In the genomic region with DNA sequence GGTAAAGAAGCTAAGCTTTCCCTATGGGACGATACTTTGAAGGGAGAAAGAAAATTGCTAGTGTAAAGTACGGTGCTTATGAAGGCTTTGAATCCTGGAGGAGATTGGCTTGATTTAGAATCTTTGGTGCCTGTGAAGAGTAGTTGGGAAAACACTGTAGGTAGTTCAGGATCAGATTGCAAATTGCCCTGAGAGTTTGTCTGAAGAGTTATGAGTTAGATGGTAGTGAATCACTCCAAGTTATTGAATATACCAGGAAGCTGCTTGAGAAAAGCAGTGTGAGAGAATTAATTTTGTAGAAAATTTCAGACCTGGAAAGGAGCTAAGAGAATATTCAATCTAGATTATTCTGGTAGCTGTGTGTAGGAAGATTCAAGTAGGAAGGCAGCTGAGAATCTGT, we compare ENCODE assay signal across 2 cellular contexts.
TF ChIP-seq lines count a peak whose summit lies in the region.

No MANE protein-coding gene starts in this region.

TF ChIP-seq in IMR-90, 13 proteins besides CTCF, POLR2A, EP300 and RAD21:
- no peak for TF ChIP-seq MXI1 (IDR thresholded peaks at IDR 0.05; ENCODE audit: borderline replicate concordance, low read depth, low read length)
- TF ChIP-seq, protein P1, sequence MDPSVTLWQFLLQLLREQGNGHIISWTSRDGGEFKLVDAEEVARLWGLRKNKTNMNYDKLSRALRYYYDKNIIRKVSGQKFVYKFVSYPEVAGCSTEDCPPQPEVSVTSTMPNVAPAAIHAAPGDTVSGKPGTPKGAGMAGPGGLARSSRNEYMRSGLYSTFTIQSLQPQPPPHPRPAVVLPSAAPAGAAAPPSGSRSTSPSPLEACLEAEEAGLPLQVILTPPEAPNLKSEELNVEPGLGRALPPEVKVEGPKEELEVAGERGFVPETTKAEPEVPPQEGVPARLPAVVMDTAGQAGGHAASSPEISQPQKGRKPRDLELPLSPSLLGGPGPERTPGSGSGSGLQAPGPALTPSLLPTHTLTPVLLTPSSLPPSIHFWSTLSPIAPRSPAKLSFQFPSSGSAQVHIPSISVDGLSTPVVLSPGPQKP (IDR thresholded peaks at IDR 0.05; ENCODE audit: borderline replicate concordance, low read depth, low read length), result no peak
- TF ChIP-seq MAFK (IDR thresholded peaks at IDR 0.05; ENCODE audit: low read depth, low read length), result no peak
- TF ChIP-seq FOS (IDR thresholded peaks at IDR 0.05; ENCODE audit: low read depth, low read length), result no peak
- TF ChIP-seq RFX5 (IDR thresholded peaks at IDR 0.05; ENCODE audit: low read depth, low read length), result no peak
- no peak for TF ChIP-seq MAZ (IDR thresholded peaks at IDR 0.05; ENCODE audit: borderline replicate concordance, low read depth, low read length)
- no peak for TF ChIP-seq CEBPB (IDR thresholded peaks at IDR 0.05; ENCODE audit: low read depth, low read length)
- no peak for TF ChIP-seq RCOR1 (IDR thresholded peaks at IDR 0.05; ENCODE audit: insufficient replicate concordance, low read length)
- TF ChIP-seq CHD1 (IDR thresholded peaks at IDR 0.05; ENCODE audit: low read depth, low read length), result no peak
- no peak for TF ChIP-seq SMC3 (IDR thresholded peaks at IDR 0.05; ENCODE audit: low read depth, low read length)
- TF ChIP-seq BHLHE40 (IDR thresholded peaks at IDR 0.05; ENCODE audit: low read depth, low read length), result no peak
- TF ChIP-seq, protein P2, sequence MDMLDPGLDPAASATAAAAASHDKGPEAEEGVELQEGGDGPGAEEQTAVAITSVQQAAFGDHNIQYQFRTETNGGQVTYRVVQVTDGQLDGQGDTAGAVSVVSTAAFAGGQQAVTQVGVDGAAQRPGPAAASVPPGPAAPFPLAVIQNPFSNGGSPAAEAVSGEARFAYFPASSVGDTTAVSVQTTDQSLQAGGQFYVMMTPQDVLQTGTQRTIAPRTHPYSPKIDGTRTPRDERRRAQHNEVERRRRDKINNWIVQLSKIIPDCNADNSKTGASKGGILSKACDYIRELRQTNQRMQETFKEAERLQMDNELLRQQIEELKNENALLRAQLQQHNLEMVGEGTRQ (IDR thresholded peaks at IDR 0.05; ENCODE audit: low read depth, low read length), result no peak
- no peak for TF ChIP-seq NFE2L2 (IDR thresholded peaks at IDR 0.05; ENCODE audit: low read depth, low read length)
TF ChIP-seq in IMR-90: peak in this region for 0.

TF ChIP-seq in K562, 482 proteins besides CTCF, POLR2A, EP300 and RAD21:
- TF ChIP-seq CHD2 (IDR thresholded peaks at IDR 0.05; ENCODE audit: low read depth, low read length), result no peak
- no peak for TF ChIP-seq C11orf30 (IDR thresholded peaks at IDR 0.05; ENCODE audit: low read depth)
- no peak for TF ChIP-seq ZNF146 (CRISPR knock-in tag; IDR thresholded peaks at IDR 0.05; ENCODE audit: unreplicated experiment)
- TF ChIP-seq IRF2 (CRISPR knock-in tag; IDR thresholded peaks at IDR 0.05), result no peak
- no peak for TF ChIP-seq ASH1L (IDR thresholded peaks at IDR 0.05; ENCODE audit: borderline replicate concordance, low read depth, partially characterized antibody)
- no peak for TF ChIP-seq KAT7 (CRISPR knock-in tag; IDR thresholded peaks at IDR 0.05; ENCODE audit: borderline replicate concordance)
- TF ChIP-seq, protein P3, sequence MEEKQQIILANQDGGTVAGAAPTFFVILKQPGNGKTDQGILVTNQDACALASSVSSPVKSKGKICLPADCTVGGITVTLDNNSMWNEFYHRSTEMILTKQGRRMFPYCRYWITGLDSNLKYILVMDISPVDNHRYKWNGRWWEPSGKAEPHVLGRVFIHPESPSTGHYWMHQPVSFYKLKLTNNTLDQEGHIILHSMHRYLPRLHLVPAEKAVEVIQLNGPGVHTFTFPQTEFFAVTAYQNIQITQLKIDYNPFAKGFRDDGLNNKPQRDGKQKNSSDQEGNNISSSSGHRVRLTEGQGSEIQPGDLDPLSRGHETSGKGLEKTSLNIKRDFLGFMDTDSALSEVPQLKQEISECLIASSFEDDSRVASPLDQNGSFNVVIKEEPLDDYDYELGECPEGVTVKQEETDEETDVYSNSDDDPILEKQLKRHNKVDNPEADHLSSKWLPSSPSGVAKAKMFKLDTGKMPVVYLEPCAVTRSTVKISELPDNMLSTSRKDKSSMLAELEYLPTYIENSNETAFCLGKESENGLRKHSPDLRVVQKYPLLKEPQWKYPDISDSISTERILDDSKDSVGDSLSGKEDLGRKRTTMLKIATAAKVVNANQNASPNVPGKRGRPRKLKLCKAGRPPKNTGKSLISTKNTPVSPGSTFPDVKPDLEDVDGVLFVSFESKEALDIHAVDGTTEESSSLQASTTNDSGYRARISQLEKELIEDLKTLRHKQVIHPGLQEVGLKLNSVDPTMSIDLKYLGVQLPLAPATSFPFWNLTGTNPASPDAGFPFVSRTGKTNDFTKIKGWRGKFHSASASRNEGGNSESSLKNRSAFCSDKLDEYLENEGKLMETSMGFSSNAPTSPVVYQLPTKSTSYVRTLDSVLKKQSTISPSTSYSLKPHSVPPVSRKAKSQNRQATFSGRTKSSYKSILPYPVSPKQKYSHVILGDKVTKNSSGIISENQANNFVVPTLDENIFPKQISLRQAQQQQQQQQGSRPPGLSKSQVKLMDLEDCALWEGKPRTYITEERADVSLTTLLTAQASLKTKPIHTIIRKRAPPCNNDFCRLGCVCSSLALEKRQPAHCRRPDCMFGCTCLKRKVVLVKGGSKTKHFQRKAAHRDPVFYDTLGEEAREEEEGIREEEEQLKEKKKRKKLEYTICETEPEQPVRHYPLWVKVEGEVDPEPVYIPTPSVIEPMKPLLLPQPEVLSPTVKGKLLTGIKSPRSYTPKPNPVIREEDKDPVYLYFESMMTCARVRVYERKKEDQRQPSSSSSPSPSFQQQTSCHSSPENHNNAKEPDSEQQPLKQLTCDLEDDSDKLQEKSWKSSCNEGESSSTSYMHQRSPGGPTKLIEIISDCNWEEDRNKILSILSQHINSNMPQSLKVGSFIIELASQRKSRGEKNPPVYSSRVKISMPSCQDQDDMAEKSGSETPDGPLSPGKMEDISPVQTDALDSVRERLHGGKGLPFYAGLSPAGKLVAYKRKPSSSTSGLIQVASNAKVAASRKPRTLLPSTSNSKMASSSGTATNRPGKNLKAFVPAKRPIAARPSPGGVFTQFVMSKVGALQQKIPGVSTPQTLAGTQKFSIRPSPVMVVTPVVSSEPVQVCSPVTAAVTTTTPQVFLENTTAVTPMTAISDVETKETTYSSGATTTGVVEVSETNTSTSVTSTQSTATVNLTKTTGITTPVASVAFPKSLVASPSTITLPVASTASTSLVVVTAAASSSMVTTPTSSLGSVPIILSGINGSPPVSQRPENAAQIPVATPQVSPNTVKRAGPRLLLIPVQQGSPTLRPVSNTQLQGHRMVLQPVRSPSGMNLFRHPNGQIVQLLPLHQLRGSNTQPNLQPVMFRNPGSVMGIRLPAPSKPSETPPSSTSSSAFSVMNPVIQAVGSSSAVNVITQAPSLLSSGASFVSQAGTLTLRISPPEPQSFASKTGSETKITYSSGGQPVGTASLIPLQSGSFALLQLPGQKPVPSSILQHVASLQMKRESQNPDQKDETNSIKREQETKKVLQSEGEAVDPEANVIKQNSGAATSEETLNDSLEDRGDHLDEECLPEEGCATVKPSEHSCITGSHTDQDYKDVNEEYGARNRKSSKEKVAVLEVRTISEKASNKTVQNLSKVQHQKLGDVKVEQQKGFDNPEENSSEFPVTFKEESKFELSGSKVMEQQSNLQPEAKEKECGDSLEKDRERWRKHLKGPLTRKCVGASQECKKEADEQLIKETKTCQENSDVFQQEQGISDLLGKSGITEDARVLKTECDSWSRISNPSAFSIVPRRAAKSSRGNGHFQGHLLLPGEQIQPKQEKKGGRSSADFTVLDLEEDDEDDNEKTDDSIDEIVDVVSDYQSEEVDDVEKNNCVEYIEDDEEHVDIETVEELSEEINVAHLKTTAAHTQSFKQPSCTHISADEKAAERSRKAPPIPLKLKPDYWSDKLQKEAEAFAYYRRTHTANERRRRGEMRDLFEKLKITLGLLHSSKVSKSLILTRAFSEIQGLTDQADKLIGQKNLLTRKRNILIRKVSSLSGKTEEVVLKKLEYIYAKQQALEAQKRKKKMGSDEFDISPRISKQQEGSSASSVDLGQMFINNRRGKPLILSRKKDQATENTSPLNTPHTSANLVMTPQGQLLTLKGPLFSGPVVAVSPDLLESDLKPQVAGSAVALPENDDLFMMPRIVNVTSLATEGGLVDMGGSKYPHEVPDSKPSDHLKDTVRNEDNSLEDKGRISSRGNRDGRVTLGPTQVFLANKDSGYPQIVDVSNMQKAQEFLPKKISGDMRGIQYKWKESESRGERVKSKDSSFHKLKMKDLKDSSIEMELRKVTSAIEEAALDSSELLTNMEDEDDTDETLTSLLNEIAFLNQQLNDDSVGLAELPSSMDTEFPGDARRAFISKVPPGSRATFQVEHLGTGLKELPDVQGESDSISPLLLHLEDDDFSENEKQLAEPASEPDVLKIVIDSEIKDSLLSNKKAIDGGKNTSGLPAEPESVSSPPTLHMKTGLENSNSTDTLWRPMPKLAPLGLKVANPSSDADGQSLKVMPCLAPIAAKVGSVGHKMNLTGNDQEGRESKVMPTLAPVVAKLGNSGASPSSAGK (IDR thresholded peaks at IDR 0.05), result no peak
- TF ChIP-seq FOXJ3 (CRISPR knock-in tag; IDR thresholded peaks at IDR 0.05), result no peak
- TF ChIP-seq ZNF507 (tag; conservative IDR thresholded peaks at IDR 0.05), result no peak
- TF ChIP-seq ZKSCAN3 (CRISPR knock-in tag; IDR thresholded peaks at IDR 0.05), result no peak
- TF ChIP-seq ZBTB8A (IDR thresholded peaks at IDR 0.05; ENCODE audit: partially characterized antibody), result no peak
- TF ChIP-seq ZNF695 (CRISPR knock-in tag; IDR thresholded peaks at IDR 0.05), result no peak
- no peak for TF ChIP-seq ZC3H11A (IDR thresholded peaks at IDR 0.05; ENCODE audit: low read depth, low read length)
- no peak for TF ChIP-seq GABPB2 (CRISPR knock-in tag; conservative IDR thresholded peaks at IDR 0.05)
- TF ChIP-seq DDX20 (tag; IDR thresholded peaks at IDR 0.05; ENCODE audit: low read depth), result no peak
- TF ChIP-seq, protein P4, sequence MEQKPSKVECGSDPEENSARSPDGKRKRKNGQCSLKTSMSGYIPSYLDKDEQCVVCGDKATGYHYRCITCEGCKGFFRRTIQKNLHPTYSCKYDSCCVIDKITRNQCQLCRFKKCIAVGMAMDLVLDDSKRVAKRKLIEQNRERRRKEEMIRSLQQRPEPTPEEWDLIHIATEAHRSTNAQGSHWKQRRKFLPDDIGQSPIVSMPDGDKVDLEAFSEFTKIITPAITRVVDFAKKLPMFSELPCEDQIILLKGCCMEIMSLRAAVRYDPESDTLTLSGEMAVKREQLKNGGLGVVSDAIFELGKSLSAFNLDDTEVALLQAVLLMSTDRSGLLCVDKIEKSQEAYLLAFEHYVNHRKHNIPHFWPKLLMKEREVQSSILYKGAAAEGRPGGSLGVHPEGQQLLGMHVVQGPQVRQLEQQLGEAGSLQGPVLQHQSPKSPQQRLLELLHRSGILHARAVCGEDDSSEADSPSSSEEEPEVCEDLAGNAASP (IDR thresholded peaks at IDR 0.05), result no peak
- no peak for TF ChIP-seq ZNF696 (CRISPR knock-in tag; conservative IDR thresholded peaks at IDR 0.05)
- TF ChIP-seq NCOR1 (IDR thresholded peaks at IDR 0.05), result no peak
